Comparison of ENCODE assay signal across 24 cellular contexts in the genomic region with DNA sequence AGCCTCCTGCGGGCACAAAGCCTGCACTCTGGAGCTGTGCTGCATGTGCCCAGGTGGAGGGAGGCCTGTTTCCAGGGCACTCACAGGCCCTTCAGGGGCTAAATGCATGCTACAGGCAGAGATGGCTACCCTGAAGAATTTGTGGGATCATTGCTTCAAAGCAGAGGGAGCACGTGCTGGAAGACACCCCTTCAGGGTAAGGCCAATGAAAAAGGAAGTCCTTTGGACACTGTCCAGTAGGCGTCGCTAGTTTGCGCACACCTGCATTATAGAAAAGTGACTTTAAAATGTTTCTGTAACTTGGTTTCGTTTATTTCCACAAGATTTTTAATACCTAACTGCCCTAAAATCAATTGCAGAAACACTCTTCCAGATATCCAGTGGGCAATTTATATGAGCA.
A peak's percentile ranks its signal among the peaks of the same experiment; 100 is the strongest.
DNase-seq lines count a peak whose midpoint lies in the region; ATAC-seq, FAIRE-seq and TF ChIP-seq lines count a peak whose summit lies in the region.
"Had no signal": no experiment of that assay in that cellular context is flagged by ENCODE, and none has a peak within 500 bp of the region (broad histone marks: within the 10 kb centered on the region; RNA-seq: fewer than 3 reads in every experiment).

No MANE protein-coding gene starts in this region.

- TF ChIP-seq EP300 in Ishikawa (IDR thresholded peaks at IDR 0.05; ENCODE audit: borderline replicate concordance): no peak
- no peak for TF ChIP-seq EP300 in K562 (IDR thresholded peaks at IDR 0.05; ENCODE audit: low read length)

- H3K9me3 ChIP-seq in K562 (replicated peaks; ENCODE audit: control insufficient read depth, insufficient read depth, low read depth, low read length): no peaks in the 10 kb centered on the region
- H3K9me3 ChIP-seq: Peyer's patch, prostate gland, SJSA1, stomach, transverse colon had no signal

- TF ChIP-seq RAD21 in Ishikawa (IDR thresholded peaks at IDR 0.05; ENCODE audit: low read depth): no peak
- TF ChIP-seq RAD21 in K562 (CRISPR knock-in tag; conservative IDR thresholded peaks at IDR 0.05 in 1 of 2, IDR thresholded peaks at IDR 0.05 in 1 of 2): no peak

- H3K4me1 ChIP-seq in K562 (replicated peaks in 1 of 2; ENCODE audit: control insufficient read depth in 2 of 2, insufficient read depth in 2 of 2, low read length in 2 of 2): peaks cover 0 to 5% of the 10 kb centered on the region in 2 experiments; a peak in 1 of 5 replicates
- H3K4me1 ChIP-seq: Peyer's patch, prostate gland, SJSA1, stomach, transverse colon had no signal

- H3K36me3 ChIP-seq in GM06990 (ENCODE audit: control insufficient read depth, insufficient read depth, low read length) (no peaks in the 10 kb centered on the region), K562 (ENCODE audit: control insufficient read depth, insufficient read depth, low read length) (no peaks in the 10 kb centered on the region)
- H3K36me3 ChIP-seq: Peyer's patch, prostate gland, SJSA1, stomach, transverse colon had no signal

- no peaks in the 10 kb centered on the region for H3K79me2 ChIP-seq in K562 (ENCODE audit: control insufficient read depth, insufficient read depth, low read length)

- TF ChIP-seq CTCF in GM06990 (IDR thresholded peaks at IDR 0.05; ENCODE audit: insufficient read depth, low read length, poor library complexity, severe bottlenecking) (peak; percentile 36), K562 (IDR thresholded peaks at IDR 0.05 in 2 of 3, conservative IDR thresholded peaks at IDR 0.05 in 1 of 3; ENCODE audit: insufficient read depth in 2 of 3, low read depth in 1 of 3, low read length in 3 of 3) (peak; percentile 48 to 67 (median 60))

- H3K4me2 ChIP-seq in K562 (ENCODE audit: insufficient read depth, low read length): no peak overlapping the region

- H4K20me1 ChIP-seq in K562 (replicated peaks; ENCODE audit: control insufficient read depth, insufficient read depth, low read length): no peaks in the 10 kb centered on the region

- peak; percentile 78 for ATAC-seq in K562
- ATAC-seq: activated CD4-positive, alpha-beta T cell treated with anti-CD3 and anti-CD28 coated beads for 36 hours; activated T-cell treated with anti-CD3 and anti-CD28 coated beads, Interleukin-2, amount 50 U/mL, for 4 hours had no signal

- WGBS in K562 (ENCODE audit: insufficient coverage, low coverage, missing lambda C conversion rate): 0% methylated on average over 5 of the region's 6 CpGs

- no peak for DNase-seq in GM06990 (ENCODE audit: extremely low read depth, insufficient read length)
- DNase-seq in NCI-H69 (lab: John Stamatoyannopoulos, UW): peak; percentile 36
- peak; percentile 17 to 30 (median 28) for DNase-seq in K562 (ENCODE audit: extremely low read depth in 1 of 4, low spot score in 3 of 4)
- DNase-seq in AG08395 (ENCODE audit: low spot score): no peak
- DNase-seq in NCI-H1694 (lab: John Stamatoyannopoulos, UW): no peak
- no peak for DNase-seq in middle frontal gyrus (ENCODE audit: extremely low spot score, low spot score)
- DNase-seq in islet precursor cell: no peak
- DNase-seq: activated CD4-positive, alpha-beta T cell treated with anti-CD3 and anti-CD28 coated beads for 36 hours; activated T-cell treated with anti-CD3 and anti-CD28 coated beads, Interleukin-2, amount 50 U/mL, for 4 hours; CD4-positive, alpha-beta T cell; DMS79 treated with DMSO at 0.1 percent for 48 hours; HCEC 1CT; kidney glomerular epithelial cell; NCI-H1105; NCI-H2029 treated with DMSO at 0.1 percent for 48 hours; NCI-H345; Peyer's patch; stomach; transverse colon had no signal

- no peak overlapping the region for H3K9ac ChIP-seq in K562 (ENCODE audit: insufficient read depth in 1 of 2, low read depth in 2 of 2, low read length in 2 of 2)

- H3K4me3 ChIP-seq in GM06990 (replicated peaks; ENCODE audit: low read depth, low read length) (no peak overlapping the region), K562 (no peak overlapping the region)
- H3K4me3 ChIP-seq: lung, Peyer's patch, prostate gland, SJSA1, stomach, transverse colon had no signal

- H3K9me1 ChIP-seq in K562 (ENCODE audit: control insufficient read depth, insufficient read depth, low read length): no peaks in the 10 kb centered on the region

- no peaks in the 10 kb centered on the region for H3K27me3 ChIP-seq in GM06990 (replicated peaks; ENCODE audit: control insufficient read depth, insufficient read depth, low read length)
- H3K27me3 ChIP-seq in K562 (ENCODE audit: control insufficient read depth in 2 of 2, insufficient read depth in 2 of 2, low read length in 2 of 2): no peaks in the 10 kb centered on the region; a peak in 1 of 5 replicates
- H3K27me3 ChIP-seq: Peyer's patch, stomach, transverse colon had no signal

- POLR2A ChIA-PET in K562 (lab: Yijun Ruan, JAX): no interaction called here

- no peak overlapping the region for H2AFZ ChIP-seq in K562 (ENCODE audit: low read depth, low read length)

- intact Hi-C loops in K562 (cut with micrococcal nuclease): no loop called here

- in situ Hi-C loops in K562 (cut with MboI): no loop called here

- no TSS peak for BruUV-seq in K562 (replicated peaks; lab: Mats Ljungman, UMichigan)

- no peak for TF ChIP-seq POLR2A in K562 (conservative IDR thresholded peaks at IDR 0.05)

- CTCF ChIA-PET in K562 (lab: Yijun Ruan, JAX; ENCODE audit: low intra/inter-chr PET ratio): interaction anchor here (0.6 kb wide), 1 partner anchor 207 kb away, joined by 3 read pairs; no protein-coding TSS in a partner anchor

- no peak overlapping the region for H3K27ac ChIP-seq in K562 (ENCODE audit: extremely low read depth, low read depth, low read length)
- H3K27ac ChIP-seq: HL-60, Peyer's patch, prostate gland, SJSA1, stomach, transverse colon had no signal

- FAIRE-seq in K562 (lab: Jason Lieb, UNC): no peak

TF ChIP-seq in Ishikawa, 13 proteins besides CTCF, POLR2A, EP300 and RAD21:
- TF ChIP-seq YY1 (IDR thresholded peaks at IDR 0.05; ENCODE audit: low read depth) (no peak), NFIC (IDR thresholded peaks at IDR 0.05) (no peak)
- TF ChIP-seq, protein P1, sequence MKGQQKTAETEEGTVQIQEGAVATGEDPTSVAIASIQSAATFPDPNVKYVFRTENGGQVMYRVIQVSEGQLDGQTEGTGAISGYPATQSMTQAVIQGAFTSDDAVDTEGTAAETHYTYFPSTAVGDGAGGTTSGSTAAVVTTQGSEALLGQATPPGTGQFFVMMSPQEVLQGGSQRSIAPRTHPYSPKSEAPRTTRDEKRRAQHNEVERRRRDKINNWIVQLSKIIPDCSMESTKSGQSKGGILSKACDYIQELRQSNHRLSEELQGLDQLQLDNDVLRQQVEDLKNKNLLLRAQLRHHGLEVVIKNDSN (IDR thresholded peaks at IDR 0.05): no peak
- TF ChIP-seq, protein P2, sequence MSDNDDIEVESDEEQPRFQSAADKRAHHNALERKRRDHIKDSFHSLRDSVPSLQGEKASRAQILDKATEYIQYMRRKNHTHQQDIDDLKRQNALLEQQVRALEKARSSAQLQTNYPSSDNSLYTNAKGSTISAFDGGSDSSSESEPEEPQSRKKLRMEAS (IDR thresholded peaks at IDR 0.05): peak; percentile 53; the same call in 1 of the 2 replicates

TF ChIP-seq in K562, 482 proteins besides CTCF, POLR2A, EP300 and RAD21 (continues in another document):
- TF ChIP-seq NUFIP1 (IDR thresholded peaks at IDR 0.05; ENCODE audit: partially characterized antibody) (no peak), BHLHE40 (IDR thresholded peaks at IDR 0.05; ENCODE audit: low read length) (peak; percentile 53), L3MBTL2 (IDR thresholded peaks at IDR 0.05) (peak; percentile 88), SREBF2 (CRISPR knock-in tag; IDR thresholded peaks at IDR 0.05) (no peak), STAG1 (CRISPR knock-in tag; IDR thresholded peaks at IDR 0.05; ENCODE audit: borderline replicate concordance) (no peak), SPI1 (IDR thresholded peaks at IDR 0.05; ENCODE audit: borderline replicate concordance, low read depth, low read length) (peak; percentile 75)
- TF ChIP-seq, protein P3, sequence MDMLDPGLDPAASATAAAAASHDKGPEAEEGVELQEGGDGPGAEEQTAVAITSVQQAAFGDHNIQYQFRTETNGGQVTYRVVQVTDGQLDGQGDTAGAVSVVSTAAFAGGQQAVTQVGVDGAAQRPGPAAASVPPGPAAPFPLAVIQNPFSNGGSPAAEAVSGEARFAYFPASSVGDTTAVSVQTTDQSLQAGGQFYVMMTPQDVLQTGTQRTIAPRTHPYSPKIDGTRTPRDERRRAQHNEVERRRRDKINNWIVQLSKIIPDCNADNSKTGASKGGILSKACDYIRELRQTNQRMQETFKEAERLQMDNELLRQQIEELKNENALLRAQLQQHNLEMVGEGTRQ (CRISPR knock-in tag; IDR thresholded peaks at IDR 0.05): 0 out of 2 replicates have a peak, but pooled peaks have one; percentile 20

Comparison
In these comparisons a context has a peak if more than half of its experiments do, and no peak if none do; other contexts are left out.
1. DNase-seq: peak in NCI-H69 (single experiment) and K562 (4 of 4); none in GM06990 (single experiment), AG08395 (single experiment), NCI-H1694 (single experiment), middle frontal gyrus (single experiment) and islet precursor cell (single experiment).